ENCODE assay signal across 21 cellular contexts in the genomic region with DNA sequence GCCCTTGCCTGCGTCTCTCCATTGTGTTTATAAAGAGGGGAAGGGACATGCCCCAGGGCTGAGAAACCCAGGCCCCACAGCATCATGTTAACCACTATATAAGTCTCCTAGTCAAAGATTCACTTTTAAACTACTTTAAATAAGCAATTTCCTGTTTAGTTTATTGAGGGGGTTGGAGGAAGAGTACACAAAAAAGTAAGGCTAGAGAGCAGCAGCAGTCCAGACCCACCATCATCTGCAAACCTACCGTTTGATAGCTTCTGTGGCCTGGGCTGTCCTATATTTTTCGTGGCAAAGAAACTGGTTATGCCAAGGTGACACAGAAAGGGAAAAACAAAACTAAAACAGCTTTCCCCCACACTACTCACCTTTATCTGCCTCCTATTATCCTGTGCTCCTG.
A peak's percentile ranks its signal among the peaks of the same experiment; 100 is the strongest.
DNase-seq lines count a peak whose midpoint lies in the region; ATAC-seq and TF ChIP-seq lines count a peak whose summit lies in the region.
"Had no signal": no experiment of that assay in that cellular context is flagged by ENCODE, and none has a peak within 500 bp of the region (broad histone marks: within the 10 kb centered on the region; RNA-seq: fewer than 3 reads in every experiment).

No MANE protein-coding gene starts in this region.

- H3K9me2 ChIP-seq in HCT116 (ENCODE audit: insufficient read depth) (no peaks in the 10 kb centered on the region), PC-9 (ENCODE audit: insufficient read depth) (no peaks in the 10 kb centered on the region; the same call in 1 of the 2 replicates)

- H3K79me2 ChIP-seq in HCT116 (ENCODE audit: insufficient read depth, low read length): peaks cover 41% of the 10 kb centered on the region
- no peaks in the 10 kb centered on the region for H3K79me2 ChIP-seq in PC-9 (ENCODE audit: low read depth)
- H3K79me2 ChIP-seq in fibroblast of lung (ENCODE audit: control insufficient read depth, insufficient read depth, low read length): no peaks in the 10 kb centered on the region

- RAD21 ChIA-PET in HCT116 (lab: Charles Lee; ENCODE audit: low non-redundant PET in 1 of 2, low total read pairs in 2 of 2, uncharacterized antibody in 2 of 2, unreplicated experiment in 2 of 2): no interaction called here

- H4K20me1 ChIP-seq in HCT116 (ENCODE audit: insufficient read depth) (no peaks in the 10 kb centered on the region), PC-9 (ENCODE audit: insufficient read depth) (no peaks in the 10 kb centered on the region), fibroblast of lung (ENCODE audit: control insufficient read depth, extremely low read depth, insufficient read depth, low read length) (no peaks in the 10 kb centered on the region)
- H4K20me1 ChIP-seq: BLaER1 treated with 17β-estradiol and CSF1 and Interleukin-3, amounts not matched to agents 10 nM and 100 nM had no signal

- no peaks in the 10 kb centered on the region for H3K9me3 ChIP-seq in HCT116 (ENCODE audit: control insufficient read depth in 1 of 2, insufficient read depth in 1 of 2, low read depth in 1 of 2, low read length in 2 of 2)
- 0 out of 2 replicates have a peak, but pooled peaks cover 3% of the 10 kb centered on the region for H3K9me3 ChIP-seq in PC-9 (ENCODE audit: insufficient read depth, low read depth)
- H3K9me3 ChIP-seq in fibroblast of lung (ENCODE audit: control insufficient read depth, insufficient read depth, low read depth, low read length): no peaks in the 10 kb centered on the region
- H3K9me3 ChIP-seq in psoas muscle: no peaks in the 10 kb centered on the region
- H3K9me3 ChIP-seq: BLaER1 treated with 17β-estradiol and CSF1 and Interleukin-3, amounts not matched to agents 10 nM and 100 nM had no signal

- H3K4me1 ChIP-seq in HCT116 (ENCODE audit: control insufficient read depth in 1 of 2, insufficient read depth in 2 of 2, low read length in 2 of 2) (peaks cover 63 to 74% of the 10 kb centered on the region in 2 experiments), PC-9 (replicated peaks; ENCODE audit: insufficient read depth) (no peaks in the 10 kb centered on the region), fibroblast of lung (ENCODE audit: control insufficient read depth, extremely low read depth, insufficient read depth, low read length) (no peaks in the 10 kb centered on the region), psoas muscle (peaks cover 10% of the 10 kb centered on the region)

- BruUV-seq in HCT116 (replicated peaks; lab: Mats Ljungman, UMichigan) (no TSS peak), PC-9 (replicated peaks; lab: Mats Ljungman, UMichigan) (no TSS peak)

- H2AFZ ChIP-seq in HCT116 (ENCODE audit: low read depth, low read length, poor library complexity, severe bottlenecking) (no peak overlapping the region), PC-9 (peak overlapping the region; percentile 58; the same call in 1 of the 2 replicates), fibroblast of lung (ENCODE audit: low read length) (peak overlapping the region; percentile 36)

- H3K4me2 ChIP-seq in HCT116 (ENCODE audit: low read length) (peak overlapping the region; percentile 66), PC-9 (no peak overlapping the region), fibroblast of lung (ENCODE audit: extremely low read depth, insufficient read depth, low read length) (no peak overlapping the region)
- H3K4me2 ChIP-seq: BLaER1 treated with 17β-estradiol and CSF1 and Interleukin-3, amounts not matched to agents 10 nM and 100 nM had no signal

- POLR2A ChIA-PET in HCT116 (lab: Charles Lee): interaction anchor here (0.7 to 1.7 kb wide), 3 partner anchors 32 to 121 kb away, joined by 3 to 7 read pairs (median 3); no protein-coding TSS in a partner anchor
- POLR2A ChIA-PET in PC-9 (lab: Charles Lee; ENCODE audit: unreplicated experiment): no interaction called here

- H3K36me3 ChIP-seq in HCT116 (ENCODE audit: control insufficient read depth in 1 of 2, insufficient read depth in 2 of 2, low read length in 2 of 2) (peaks cover 0 to 5% of the 10 kb centered on the region in 2 experiments; a peak in 1 of 4 replicates), PC-9 (ENCODE audit: low read depth) (no peaks in the 10 kb centered on the region), fibroblast of lung (ENCODE audit: control insufficient read depth, insufficient read depth, low read length) (no peaks in the 10 kb centered on the region), psoas muscle (ENCODE audit: insufficient read depth in 1 of 2, low read depth in 1 of 2) (no peaks in the 10 kb centered on the region)
- H3K36me3 ChIP-seq: BLaER1 treated with 17β-estradiol and CSF1 and Interleukin-3, amounts not matched to agents 10 nM and 100 nM had no signal

- TF ChIP-seq CTCF in HCT116 (IDR thresholded peaks at IDR 0.05 in 2 of 3, conservative IDR thresholded peaks at IDR 0.05 in 1 of 3; ENCODE audit: borderline replicate concordance in 1 of 3, insufficient read depth in 1 of 3, low read depth in 2 of 3, low read length in 2 of 3) (no peak), PC-9 (conservative IDR thresholded peaks at IDR 0.05) (no peak), fibroblast of lung (conservative IDR thresholded peaks at IDR 0.05 in 1 of 2, IDR thresholded peaks at IDR 0.05 in 1 of 2; ENCODE audit: low read depth in 1 of 2, low read length in 2 of 2) (no peak), psoas muscle (IDR thresholded peaks at IDR 0.05) (no peak)

- CTCF ChIA-PET in HCT116 (lab: Charles Lee): no interaction called here
- CTCF ChIA-PET in PC-9 (lab: Charles Lee): interaction anchor here (0.5 kb wide), 1 partner anchor 488 kb away, joined by 9 read pairs; no protein-coding TSS in a partner anchor

- H3K4me3 ChIP-seq in HCT116 (replicated peaks in 1 of 2; ENCODE audit: low read depth in 1 of 2, low read length in 2 of 2) (peak overlapping the region in 1 of 2 experiments; percentile 9; a peak in 1 of 4 replicates), PC-9 (no peak overlapping the region), fibroblast of lung (replicated peaks in 1 of 4; ENCODE audit: control extremely low read depth in 1 of 4, insufficient read depth in 1 of 4, low read depth in 3 of 4, low read length in 4 of 4) (no peak overlapping the region), psoas muscle (peak overlapping the region; percentile 50)
- H3K4me3 ChIP-seq: BLaER1 treated with 17β-estradiol and CSF1 and Interleukin-3, amounts not matched to agents 10 nM and 100 nM had no signal

- TF ChIP-seq RAD21 in HCT116 (IDR thresholded peaks at IDR 0.05; ENCODE audit: low read depth): no peak

- peak overlapping the region; percentile 63 for H3K9ac ChIP-seq in HCT116 (ENCODE audit: low read length)
- no peak overlapping the region for H3K9ac ChIP-seq in fibroblast of lung (ENCODE audit: insufficient read depth, low read length)
- H3K9ac ChIP-seq: BLaER1 treated with 17β-estradiol and CSF1 and Interleukin-3, amounts not matched to agents 10 nM and 100 nM had no signal

- no peaks in the 10 kb centered on the region for H3F3A ChIP-seq in PC-9 (ENCODE audit: insufficient read depth, low read depth)

- intact Hi-C loops in HCT116 (cut with micrococcal nuclease) (no loop called here), PC-9 (cut with micrococcal nuclease; ENCODE audit: unreplicated experiment) (no loop called here), psoas muscle (cut with DNase I) (loop anchor here in 1 of 2 donors (10.0 kb wide), 1 partner anchor 641 kb away; the partner anchor contains the start of gene IRS1)

- peak; percentile 31 for ATAC-seq in HCT116
- peak in 1 of 4 donors; percentile 28 for ATAC-seq in psoas muscle
- no peak for ATAC-seq in HG03280 (IDR thresholded peaks at IDR 0.05; ENCODE audit: unreplicated experiment)

- TF ChIP-seq POLR2A in HCT116 (IDR thresholded peaks at IDR 0.05; ENCODE audit: borderline replicate concordance, extremely low read depth, insufficient read depth, insufficient read length): no peak

- no peaks in the 10 kb centered on the region for H3K27me3 ChIP-seq in HCT116 (ENCODE audit: insufficient read depth, low read length)
- H3K27me3 ChIP-seq in PC-9 (ENCODE audit: insufficient read depth, low read depth): no peaks in the 10 kb centered on the region
- H3K27me3 ChIP-seq in fibroblast of lung (ENCODE audit: control insufficient read depth, insufficient read depth, low read length): no peaks in the 10 kb centered on the region
- no peaks in the 10 kb centered on the region for H3K27me3 ChIP-seq in psoas muscle (ENCODE audit: insufficient read depth in 3 of 3, low read length in 2 of 3)
- H3K27me3 ChIP-seq: BLaER1 treated with 17β-estradiol and CSF1 and Interleukin-3, amounts not matched to agents 10 nM and 100 nM had no signal

- DNase-seq in HCT116 (ENCODE audit: low read depth, low spot score): no peak
- no peak for DNase-seq in PC-9
- no peak for DNase-seq in fibroblast of lung (ENCODE audit: low read depth in 2 of 2)
- no peak for DNase-seq in psoas muscle
- no peak for DNase-seq in activated CD8-positive, alpha-beta memory T cell treated with anti-CD3 and anti-CD28 coated beads, Interleukin-2, amount 50 U/mL, for 48 hours
- DNase-seq in cortex of kidney (lab: John Stamatoyannopoulos, UW): no peak
- DNase-seq: ACHN; CD4-positive, alpha-beta memory T cell; DMS153; KG1; NCI-H1092 treated with DMSO at 0.1 percent for 48 hours; NCI-H146; NCI-H2029; NCI-H2227 treated with DMSO at 0.1 percent for 48 hours; NCI-H524; NCI-H82; Right ventricle myocardium superior; SW 1271 had no signal

- WGBS in psoas muscle, 3 donors: 69 to 84% (median 76%) methylated on average over 3 of the region's 3 CpGs

- H3K27ac ChIP-seq in HCT116 (ENCODE audit: low read depth, low read length) (peak overlapping the region; percentile 87), PC-9 (no peak overlapping the region), fibroblast of lung (ENCODE audit: insufficient read depth, low read length) (no peak overlapping the region), psoas muscle (peak overlapping the region; percentile 66)
- H3K27ac ChIP-seq: BLaER1 treated with 17β-estradiol and CSF1 and Interleukin-3, amounts not matched to agents 10 nM and 100 nM; HL-60 had no signal

TF ChIP-seq in HCT116, 20 proteins besides CTCF, POLR2A, EP300 and RAD21:
- TF ChIP-seq SIN3A (IDR thresholded peaks at IDR 0.05; ENCODE audit: low read depth) (no peak), EZH2phosphoT487 (IDR thresholded peaks at IDR 0.05; ENCODE audit: borderline replicate concordance) (no peak), YY1 (IDR thresholded peaks at IDR 0.05; ENCODE audit: extremely low read depth, insufficient replicate concordance, low read depth, low read length) (no peak)
- TF ChIP-seq, protein P1, sequence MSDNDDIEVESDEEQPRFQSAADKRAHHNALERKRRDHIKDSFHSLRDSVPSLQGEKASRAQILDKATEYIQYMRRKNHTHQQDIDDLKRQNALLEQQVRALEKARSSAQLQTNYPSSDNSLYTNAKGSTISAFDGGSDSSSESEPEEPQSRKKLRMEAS (IDR thresholded peaks at IDR 0.05): no peak

Comparison
In these comparisons a context has a peak if more than half of its experiments do, and no peak if none do; other contexts are left out.
1. H3K27ac ChIP-seq: peak in HCT116 (single experiment) and psoas muscle (single experiment); none in PC-9 (single experiment) and fibroblast of lung (single experiment).